In the genomic region with DNA sequence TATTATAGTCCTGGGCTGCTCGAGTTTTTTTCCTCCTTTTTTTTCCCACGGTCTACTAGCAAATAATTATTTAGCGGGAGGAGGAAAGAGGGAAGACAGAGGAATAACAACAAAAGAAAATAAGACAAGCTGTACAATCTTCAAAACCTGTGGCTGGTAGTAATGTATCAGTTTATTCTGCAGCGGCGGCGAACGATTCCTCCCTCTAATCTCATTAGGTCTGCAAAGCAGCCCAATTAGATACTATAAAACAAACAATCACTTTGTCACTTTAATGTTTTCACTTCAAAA, we compare ENCODE assay signal across 8 cellular contexts.
A peak's percentile ranks its signal among the peaks of the same experiment; 100 is the strongest.
DNase-seq lines count a peak whose midpoint lies in the region; ATAC-seq and TF ChIP-seq lines count a peak whose summit lies in the region.

No MANE protein-coding gene starts in this region.

- H3K27me3 ChIP-seq in OCI-LY3 (ENCODE audit: low read depth, low read length) = no peaks in the 10 kb centered on the region
- H3K27me3 ChIP-seq in duodenal mucosa (ENCODE audit: control insufficient read depth in 1 of 2, insufficient read depth in 2 of 2, low read length in 2 of 2) = no peaks in the 10 kb centered on the region
- H3K27me3 ChIP-seq in neutrophil = no peaks in the 10 kb centered on the region

- DNase-seq in COLO668 (lab: John Stamatoyannopoulos, UW; ENCODE audit: unreplicated experiment) = peak; percentile 30
- no peak for DNase-seq in foreskin melanocyte

- H3K27ac ChIP-seq in OCI-LY3 (ENCODE audit: low read length) (peak overlapping the region; percentile 72), duodenal mucosa (ENCODE audit: low read depth, low read length) (peak overlapping the region; percentile 69), neutrophil (peak overlapping the region; percentile 98)

- H3K9me3 ChIP-seq in OCI-LY3 (ENCODE audit: insufficient read depth, low read length) = no peaks in the 10 kb centered on the region
- H3K9me3 ChIP-seq in duodenal mucosa (ENCODE audit: control insufficient read depth in 1 of 2, low read length in 2 of 2) = no peaks in the 10 kb centered on the region
- no peaks in the 10 kb centered on the region for H3K9me3 ChIP-seq in neutrophil

- no peak; the same call in 1 of the 2 replicates for TF ChIP-seq CTCF in OCI-LY3 (IDR thresholded peaks at IDR 0.05; ENCODE audit: low read depth, low read length)
- no peak for TF ChIP-seq CTCF in neutrophil (IDR thresholded peaks at IDR 0.05)

- H3K36me3 ChIP-seq in OCI-LY3 (replicated peaks; ENCODE audit: low read depth, low read length) = peaks cover 39% of the 10 kb centered on the region
- peaks cover 2 to 5% of the 10 kb centered on the region in 2 donors for H3K36me3 ChIP-seq in duodenal mucosa (ENCODE audit: control insufficient read depth in 1 of 2, insufficient read depth in 2 of 2, low read length in 2 of 2)
- peaks cover 24% of the 10 kb centered on the region for H3K36me3 ChIP-seq in neutrophil

- H4K20me1 ChIP-seq in OCI-LY3 (ENCODE audit: insufficient read depth, low read length) = peaks cover 34% of the 10 kb centered on the region

- peaks cover 46% of the 10 kb centered on the region for H3K79me2 ChIP-seq in OCI-LY3 (ENCODE audit: low read length)

- H3K4me1 ChIP-seq in OCI-LY3 (ENCODE audit: low read length) = peaks cover 51% of the 10 kb centered on the region
- peaks cover 42 to 55% of the 10 kb centered on the region in 2 donors for H3K4me1 ChIP-seq in duodenal mucosa (ENCODE audit: control insufficient read depth in 1 of 2, insufficient read depth in 2 of 2, low read length in 2 of 2)
- peaks cover 48 to 54% of the 10 kb centered on the region in 2 experiments for H3K4me1 ChIP-seq in neutrophil (ENCODE audit: control insufficient read depth in 1 of 2, insufficient read depth in 1 of 2, low read depth in 1 of 2, low read length in 1 of 2)

- H3K4me2 ChIP-seq in OCI-LY3 (ENCODE audit: low read length) = peak overlapping the region; percentile 92

- ATAC-seq in HG03571 (IDR thresholded peaks at IDR 0.05; ENCODE audit: unreplicated experiment) (no peak), HG03196 (IDR thresholded peaks at IDR 0.05; ENCODE audit: unreplicated experiment) (no peak), HG03045 (IDR thresholded peaks at IDR 0.05; ENCODE audit: unreplicated experiment) (no peak)

- H3K9ac ChIP-seq in OCI-LY3 (ENCODE audit: low read length) (peak overlapping the region; percentile 83), duodenal mucosa (ENCODE audit: low read depth in 1 of 2, low read length in 2 of 2) (peak overlapping the region; percentile 63 to 79)

- no peak overlapping the region for H2AFZ ChIP-seq in OCI-LY3 (ENCODE audit: low read depth, low read length)

- H3K4me3 ChIP-seq in OCI-LY3 (ENCODE audit: low read length) (peak overlapping the region; percentile 84), duodenal mucosa (ENCODE audit: low read depth in 1 of 2, low read length in 2 of 2) (peak overlapping the region; percentile 57 to 67), neutrophil (ENCODE audit: low read depth in 1 of 2, low read length in 1 of 2) (peak overlapping the region; percentile 93 to 99)
